21 cellular contexts compared by ENCODE assay signal in genomic region chr12:115697341-115697740, GRCh38.
DNase-seq lines count a peak whose midpoint lies in the region; ATAC-seq, FAIRE-seq and TF ChIP-seq lines count a peak whose summit lies in the region.
"Had no signal": no experiment of that assay in that cellular context is flagged by ENCODE, and none has a peak within 500 bp of the region (broad histone marks: within the 10 kb centered on the region; RNA-seq: fewer than 3 reads in every experiment).

No MANE protein-coding gene starts in this region.

- no peak for TF ChIP-seq EP300 in gastroesophageal sphincter (IDR thresholded peaks at IDR 0.05)

- H3K4me3 ChIP-seq in BJ (ENCODE audit: low read depth, low read length) (no peak overlapping the region), hepatocyte (no peak overlapping the region), gastroesophageal sphincter (no peak overlapping the region)
- H3K4me3 ChIP-seq: BLaER1 treated with 17β-estradiol and CSF1 and Interleukin-3, amounts not matched to agents 10 nM and 100 nM; breast epithelium; tibial artery had no signal

- no peak for TF ChIP-seq CTCF in BJ (IDR thresholded peaks at IDR 0.05; ENCODE audit: insufficient read depth, low read depth, low read length)
- TF ChIP-seq CTCF in hepatocyte (IDR thresholded peaks at IDR 0.05; ENCODE audit: poor library complexity), result no peak
- TF ChIP-seq CTCF in D721Med (IDR thresholded peaks at IDR 0.05; ENCODE audit: insufficient read depth, missing control alignments), result no peak
- no peak for TF ChIP-seq CTCF in gastroesophageal sphincter (IDR thresholded peaks at IDR 0.05)

- CTCF ChIA-PET in BJ (lab: Yijun Ruan, JAX), result no interaction called here

- H2AFZ ChIP-seq in hepatocyte, result no peak overlapping the region

- peaks cover 4% of the 10 kb centered on the region for H3K4me1 ChIP-seq in hepatocyte (ENCODE audit: insufficient read depth)
- no peaks in the 10 kb centered on the region for H3K4me1 ChIP-seq in gastroesophageal sphincter
- H3K4me1 ChIP-seq: BLaER1 treated with 17β-estradiol and CSF1 and Interleukin-3, amounts not matched to agents 10 nM and 100 nM; breast epithelium; tibial artery had no signal

- H3K27me3 ChIP-seq in BJ (ENCODE audit: control insufficient read depth, insufficient read depth, low read length), result no peaks in the 10 kb centered on the region
- no peaks in the 10 kb centered on the region for H3K27me3 ChIP-seq in hepatocyte
- peaks cover 20% of the 10 kb centered on the region for H3K27me3 ChIP-seq in gastroesophageal sphincter
- H3K27me3 ChIP-seq: BLaER1 treated with 17β-estradiol and CSF1 and Interleukin-3, amounts not matched to agents 10 nM and 100 nM; breast epithelium had no signal

- H3K27ac ChIP-seq in hepatocyte (peak overlapping the region; percentile 76), gastroesophageal sphincter (no peak overlapping the region)
- H3K27ac ChIP-seq: BLaER1 treated with 17β-estradiol and CSF1 and Interleukin-3, amounts not matched to agents 10 nM and 100 nM; breast epithelium; tibial artery had no signal

- no peak for TF ChIP-seq POLR2A in gastroesophageal sphincter (IDR thresholded peaks at IDR 0.05)

- no peak for ATAC-seq in activated CD4-positive, CD25-positive, alpha-beta regulatory T cell treated with anti-CD3 and anti-CD28 coated beads, Interleukin-2, amount 50 U/mL, for 24 hours
- no peak for ATAC-seq in gastroesophageal sphincter
- no peak for ATAC-seq in HG03139 (IDR thresholded peaks at IDR 0.05; ENCODE audit: unreplicated experiment)
- ATAC-seq: stimulated activated memory B cell treated with anti-CD40 and anti-IgM and Interleukin-4, amounts not matched to agents 10 μg/mL and 1 μg/mL and 100 μg/mL, for 72 hours had no signal

- H3K79me2 ChIP-seq in hepatocyte, result no peaks in the 10 kb centered on the region

- H4K20me1 ChIP-seq in hepatocyte (ENCODE audit: insufficient read depth, poor library complexity, severe bottlenecking), result no peaks in the 10 kb centered on the region
- H4K20me1 ChIP-seq: BLaER1 treated with 17β-estradiol and CSF1 and Interleukin-3, amounts not matched to agents 10 nM and 100 nM had no signal

- peaks cover 1% of the 10 kb centered on the region; the same call in 1 of the 2 replicates for H3K36me3 ChIP-seq in BJ (ENCODE audit: control insufficient read depth, insufficient read depth, low read length)
- no peaks in the 10 kb centered on the region for H3K36me3 ChIP-seq in hepatocyte (replicated peaks; ENCODE audit: insufficient read depth, low read depth)
- no peaks in the 10 kb centered on the region for H3K36me3 ChIP-seq in gastroesophageal sphincter
- H3K36me3 ChIP-seq: BLaER1 treated with 17β-estradiol and CSF1 and Interleukin-3, amounts not matched to agents 10 nM and 100 nM; breast epithelium; tibial artery had no signal

- 49% methylated on average over 5 of the region's 5 CpGs for WGBS in hepatocyte (ENCODE audit: low lambda C conversion rate, missing lambda C conversion rate)
- WGBS in gastroesophageal sphincter (ENCODE audit: low coverage in 1 of 2), 2 donors, result 35 to 39% methylated on average over 2 to 5 of the region's 5 CpGs

- POLR2A ChIA-PET in BJ (lab: Charles Lee), result no interaction called here

- no peak for FAIRE-seq in D721Med (lab: Jason Lieb, UNC)
- FAIRE-seq: A204.1, endothelial cell of umbilical vein had no signal

- H3K9me3 ChIP-seq in hepatocyte (ENCODE audit: low read depth) (no peaks in the 10 kb centered on the region), gastroesophageal sphincter (no peaks in the 10 kb centered on the region)
- H3K9me3 ChIP-seq: BLaER1 treated with 17β-estradiol and CSF1 and Interleukin-3, amounts not matched to agents 10 nM and 100 nM; breast epithelium; tibial artery had no signal

- peak; percentile 16 for DNase-seq in BJ (ENCODE audit: low read depth)
- peak; percentile 62 for DNase-seq in NCI-H1436 (lab: John Stamatoyannopoulos, UW)
- DNase-seq in NCI-H510A (lab: John Stamatoyannopoulos, UW), result peak; percentile 84
- peak; percentile 40 for DNase-seq in hepatocyte (ENCODE audit: low spot score)
- no peak for DNase-seq in D721Med (ENCODE audit: insufficient read length, low spot score)
- DNase-seq: activated CD4-positive, CD25-positive, alpha-beta regulatory T cell treated with anti-CD3 and anti-CD28 coated beads, Interleukin-2, amount 50 U/mL, for 72 hours; activated CD8-positive, alpha-beta memory T cell treated with anti-CD3 and anti-CD28 coated beads for 24 hours; activated naive CD8-positive, alpha-beta T cell treated with anti-CD3 and anti-CD28 coated beads for 36 hours; Kasumi-1; NCI-H1694; SIG-M5; stimulated activated CD4-positive, alpha-beta T cell treated with anti-CD3 and anti-CD28 coated beads, Interleukin-12 subunit alpha, Interleukin-12 subunit beta, amount 100 ng/mL, for 4 hours; tibial artery had no signal

- no peaks in the 10 kb centered on the region for H3K9me2 ChIP-seq in hepatocyte (replicated peaks; ENCODE audit: insufficient read depth)

- no peak overlapping the region for H3K4me2 ChIP-seq in hepatocyte
- H3K4me2 ChIP-seq: BLaER1 treated with 17β-estradiol and CSF1 and Interleukin-3, amounts not matched to agents 10 nM and 100 nM had no signal
